Comparison of ENCODE assay signal across 8 cellular contexts in genomic region chr1:200226268-200226968, GRCh38.
A peak's percentile ranks its signal among the peaks of the same experiment; 100 is the strongest.
DNase-seq lines count a peak whose midpoint lies in the region; ATAC-seq and TF ChIP-seq lines count a peak whose summit lies in the region.

No MANE protein-coding gene starts in this region.

- H3K4me3 ChIP-seq in BLaER1 = no peak overlapping the region
- no peak overlapping the region for H3K4me3 ChIP-seq in mesendoderm (ENCODE audit: low read length)
- no peak overlapping the region for H3K4me3 ChIP-seq in right atrium auricular region

- no peaks in the 10 kb centered on the region for H3K27me3 ChIP-seq in BLaER1
- H3K27me3 ChIP-seq in mesendoderm (ENCODE audit: insufficient read depth, low read length, poor library complexity) = no peaks in the 10 kb centered on the region
- H3K27me3 ChIP-seq in right atrium auricular region = no peaks in the 10 kb centered on the region

- no peaks in the 10 kb centered on the region for H3K79me2 ChIP-seq in mesendoderm (ENCODE audit: control insufficient read depth, insufficient read depth, low read length)

- no peaks in the 10 kb centered on the region for H4K20me1 ChIP-seq in BLaER1

- TF ChIP-seq CTCF in right atrium auricular region (IDR thresholded peaks at IDR 0.05) (no peak), progenitor cell of endocrine pancreas (IDR thresholded peaks at IDR 0.05; ENCODE audit: unreplicated experiment) (no peak)

- H3K36me3 Mint-ChIP-seq in progenitor cell of endocrine pancreas (ENCODE audit: insufficient read depth) = no peaks in the 10 kb centered on the region

- H4K5ac ChIP-seq in mesendoderm (ENCODE audit: low read length) = no peak overlapping the region

- peak; percentile 13 to 25 for DNase-seq in Kasumi-1 (lab: John Stamatoyannopoulos, UW)
- DNase-seq in activated effector memory CD4-positive, alpha-beta T cell treated with Interleukin-2 at 50 U/mL for 16 hours = peak; percentile 8
- peak; percentile 89 for DNase-seq in mesendoderm
- no peak for DNase-seq in right atrium auricular region (ENCODE audit: low spot score)
- DNase-seq in progenitor cell of endocrine pancreas (ENCODE audit: low spot score, unreplicated experiment) = no peak
- no peak for DNase-seq in mucosa of gallbladder (ENCODE audit: low spot score)

- H3K4me3 Mint-ChIP-seq in progenitor cell of endocrine pancreas (ENCODE audit: low read depth) = no peak overlapping the region

- H3K56ac ChIP-seq in mesendoderm (ENCODE audit: low read length) = no peak overlapping the region

- no peak overlapping the region for H2BK5ac ChIP-seq in mesendoderm (ENCODE audit: low read length)

- no peak overlapping the region for H2AK5ac ChIP-seq in mesendoderm (ENCODE audit: low read length)

- no peak overlapping the region for H3K18ac ChIP-seq in mesendoderm (ENCODE audit: low read length)

- H3K4me2 ChIP-seq in BLaER1 (peak overlapping the region; percentile 7; the same call in 1 of the 2 replicates), mesendoderm (ENCODE audit: low read length) (no peak overlapping the region)

- no peak overlapping the region for H3K27ac Mint-ChIP-seq in progenitor cell of endocrine pancreas

- H3K27ac ChIP-seq in BLaER1 (no peak overlapping the region), mesendoderm (ENCODE audit: low read depth, low read length) (no peak overlapping the region), right atrium auricular region (no peak overlapping the region)

- H2BK120ac ChIP-seq in mesendoderm (ENCODE audit: low read depth, low read length) = no peak overlapping the region

- H3K9me3 ChIP-seq in BLaER1 = no peaks in the 10 kb centered on the region
- no peaks in the 10 kb centered on the region for H3K9me3 ChIP-seq in right atrium auricular region

- peaks cover 4% of the 10 kb centered on the region for H3K9me3 Mint-ChIP-seq in progenitor cell of endocrine pancreas (ENCODE audit: low read depth)

- no peaks in the 10 kb centered on the region for H3K4me1 Mint-ChIP-seq in progenitor cell of endocrine pancreas (ENCODE audit: low read depth)

- H3K4ac ChIP-seq in mesendoderm (ENCODE audit: low read depth, low read length) = no peak overlapping the region

- H3K9ac ChIP-seq in BLaER1 = no peak overlapping the region
- no peak overlapping the region for H3K9ac ChIP-seq in mesendoderm (ENCODE audit: low read length)

- H3K27me3 Mint-ChIP-seq in progenitor cell of endocrine pancreas = peaks cover 35% of the 10 kb centered on the region

- no peak overlapping the region for H2BK15ac ChIP-seq in mesendoderm (replicated peaks; ENCODE audit: low read depth)

- no peak overlapping the region for H4K8ac ChIP-seq in mesendoderm (ENCODE audit: low read depth, low read length)

- no peak for ATAC-seq in HG03139 (IDR thresholded peaks at IDR 0.05; ENCODE audit: unreplicated experiment)

- WGBS in mesendoderm (ENCODE audit: extremely low coverage, insufficient coverage, low lambda C conversion rate) = no CpG with 5 or more reads among the region's 11 CpGs

- H3K23ac ChIP-seq in mesendoderm (ENCODE audit: low read length) = no peak overlapping the region

- H3K79me1 ChIP-seq in mesendoderm (ENCODE audit: low read length) = no peaks in the 10 kb centered on the region

- H3K36me3 ChIP-seq in BLaER1 (no peaks in the 10 kb centered on the region), mesendoderm (ENCODE audit: control insufficient read depth, insufficient read depth, low read length) (no peaks in the 10 kb centered on the region), right atrium auricular region (no peaks in the 10 kb centered on the region)

- H3K4me1 ChIP-seq in BLaER1 (peaks cover 7% of the 10 kb centered on the region; the same call in 1 of the 2 replicates), mesendoderm (ENCODE audit: control insufficient read depth, low read depth, low read length) (peaks cover 3% of the 10 kb centered on the region), right atrium auricular region (peaks cover 0 to 4% of the 10 kb centered on the region in 2 donors)

Comparison
In these comparisons a context has a peak if more than half of its experiments do, and no peak if none do; other contexts are left out.
1. DNase-seq: peak in Kasumi-1 (2 of 2), activated effector memory CD4-positive, alpha-beta T cell treated with Interleukin-2 at 50 U/mL for 16 hours (single experiment) and mesendoderm (single experiment); none in right atrium auricular region (single experiment), progenitor cell of endocrine pancreas (single experiment) and mucosa of gallbladder (single experiment).